1 cellular context compared by ENCODE assay signal in the genomic region with DNA sequence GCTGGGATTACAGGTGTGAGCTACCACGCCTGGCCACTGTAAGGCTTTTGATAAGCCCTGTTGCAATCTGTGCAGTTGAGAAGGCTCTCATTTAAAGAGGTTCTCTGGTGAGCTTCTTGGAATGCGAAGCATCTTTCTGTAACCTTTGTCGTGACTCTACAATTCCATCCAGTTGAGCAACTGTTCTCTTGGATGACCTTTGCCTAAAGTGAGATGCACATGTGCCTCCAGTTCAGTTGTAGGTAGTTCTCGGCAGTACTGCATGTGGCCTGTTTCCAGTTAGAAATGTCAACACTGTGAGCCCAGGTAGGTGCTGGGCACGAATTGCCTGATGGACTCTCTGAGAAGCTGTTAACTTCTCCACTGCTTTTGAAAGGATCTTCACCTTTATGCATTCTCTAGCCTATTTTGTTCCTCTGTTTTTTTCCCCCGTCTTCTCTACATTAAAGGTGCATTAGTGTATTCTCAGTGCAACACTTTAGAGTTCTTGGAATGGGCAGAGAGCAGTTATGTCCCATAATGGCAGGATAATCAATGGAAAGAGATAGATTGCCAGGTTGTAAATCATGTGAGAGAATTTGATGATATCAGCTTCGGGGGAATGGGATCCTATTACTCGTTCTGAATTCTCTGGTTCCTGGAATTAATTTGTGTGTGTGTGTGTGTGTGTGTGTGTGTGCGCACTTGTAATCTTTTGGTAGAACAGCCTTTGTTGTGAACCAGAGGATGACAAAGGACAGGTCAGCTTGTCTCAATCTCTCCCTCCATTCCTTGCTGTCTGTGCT.
TF ChIP-seq lines count a peak whose summit lies in the region.

No MANE protein-coding gene starts in this region.

TF ChIP-seq in GM23338, 12 proteins besides CTCF, POLR2A, EP300 and RAD21:
- TF ChIP-seq, protein P1, sequence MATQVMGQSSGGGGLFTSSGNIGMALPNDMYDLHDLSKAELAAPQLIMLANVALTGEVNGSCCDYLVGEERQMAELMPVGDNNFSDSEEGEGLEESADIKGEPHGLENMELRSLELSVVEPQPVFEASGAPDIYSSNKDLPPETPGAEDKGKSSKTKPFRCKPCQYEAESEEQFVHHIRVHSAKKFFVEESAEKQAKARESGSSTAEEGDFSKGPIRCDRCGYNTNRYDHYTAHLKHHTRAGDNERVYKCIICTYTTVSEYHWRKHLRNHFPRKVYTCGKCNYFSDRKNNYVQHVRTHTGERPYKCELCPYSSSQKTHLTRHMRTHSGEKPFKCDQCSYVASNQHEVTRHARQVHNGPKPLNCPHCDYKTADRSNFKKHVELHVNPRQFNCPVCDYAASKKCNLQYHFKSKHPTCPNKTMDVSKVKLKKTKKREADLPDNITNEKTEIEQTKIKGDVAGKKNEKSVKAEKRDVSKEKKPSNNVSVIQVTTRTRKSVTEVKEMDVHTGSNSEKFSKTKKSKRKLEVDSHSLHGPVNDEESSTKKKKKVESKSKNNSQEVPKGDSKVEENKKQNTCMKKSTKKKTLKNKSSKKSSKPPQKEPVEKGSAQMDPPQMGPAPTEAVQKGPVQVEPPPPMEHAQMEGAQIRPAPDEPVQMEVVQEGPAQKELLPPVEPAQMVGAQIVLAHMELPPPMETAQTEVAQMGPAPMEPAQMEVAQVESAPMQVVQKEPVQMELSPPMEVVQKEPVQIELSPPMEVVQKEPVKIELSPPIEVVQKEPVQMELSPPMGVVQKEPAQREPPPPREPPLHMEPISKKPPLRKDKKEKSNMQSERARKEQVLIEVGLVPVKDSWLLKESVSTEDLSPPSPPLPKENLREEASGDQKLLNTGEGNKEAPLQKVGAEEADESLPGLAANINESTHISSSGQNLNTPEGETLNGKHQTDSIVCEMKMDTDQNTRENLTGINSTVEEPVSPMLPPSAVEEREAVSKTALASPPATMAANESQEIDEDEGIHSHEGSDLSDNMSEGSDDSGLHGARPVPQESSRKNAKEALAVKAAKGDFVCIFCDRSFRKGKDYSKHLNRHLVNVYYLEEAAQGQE (IDR thresholded peaks at IDR 0.05; ENCODE audit: unreplicated experiment) = no peak
- TF ChIP-seq, protein P2, sequence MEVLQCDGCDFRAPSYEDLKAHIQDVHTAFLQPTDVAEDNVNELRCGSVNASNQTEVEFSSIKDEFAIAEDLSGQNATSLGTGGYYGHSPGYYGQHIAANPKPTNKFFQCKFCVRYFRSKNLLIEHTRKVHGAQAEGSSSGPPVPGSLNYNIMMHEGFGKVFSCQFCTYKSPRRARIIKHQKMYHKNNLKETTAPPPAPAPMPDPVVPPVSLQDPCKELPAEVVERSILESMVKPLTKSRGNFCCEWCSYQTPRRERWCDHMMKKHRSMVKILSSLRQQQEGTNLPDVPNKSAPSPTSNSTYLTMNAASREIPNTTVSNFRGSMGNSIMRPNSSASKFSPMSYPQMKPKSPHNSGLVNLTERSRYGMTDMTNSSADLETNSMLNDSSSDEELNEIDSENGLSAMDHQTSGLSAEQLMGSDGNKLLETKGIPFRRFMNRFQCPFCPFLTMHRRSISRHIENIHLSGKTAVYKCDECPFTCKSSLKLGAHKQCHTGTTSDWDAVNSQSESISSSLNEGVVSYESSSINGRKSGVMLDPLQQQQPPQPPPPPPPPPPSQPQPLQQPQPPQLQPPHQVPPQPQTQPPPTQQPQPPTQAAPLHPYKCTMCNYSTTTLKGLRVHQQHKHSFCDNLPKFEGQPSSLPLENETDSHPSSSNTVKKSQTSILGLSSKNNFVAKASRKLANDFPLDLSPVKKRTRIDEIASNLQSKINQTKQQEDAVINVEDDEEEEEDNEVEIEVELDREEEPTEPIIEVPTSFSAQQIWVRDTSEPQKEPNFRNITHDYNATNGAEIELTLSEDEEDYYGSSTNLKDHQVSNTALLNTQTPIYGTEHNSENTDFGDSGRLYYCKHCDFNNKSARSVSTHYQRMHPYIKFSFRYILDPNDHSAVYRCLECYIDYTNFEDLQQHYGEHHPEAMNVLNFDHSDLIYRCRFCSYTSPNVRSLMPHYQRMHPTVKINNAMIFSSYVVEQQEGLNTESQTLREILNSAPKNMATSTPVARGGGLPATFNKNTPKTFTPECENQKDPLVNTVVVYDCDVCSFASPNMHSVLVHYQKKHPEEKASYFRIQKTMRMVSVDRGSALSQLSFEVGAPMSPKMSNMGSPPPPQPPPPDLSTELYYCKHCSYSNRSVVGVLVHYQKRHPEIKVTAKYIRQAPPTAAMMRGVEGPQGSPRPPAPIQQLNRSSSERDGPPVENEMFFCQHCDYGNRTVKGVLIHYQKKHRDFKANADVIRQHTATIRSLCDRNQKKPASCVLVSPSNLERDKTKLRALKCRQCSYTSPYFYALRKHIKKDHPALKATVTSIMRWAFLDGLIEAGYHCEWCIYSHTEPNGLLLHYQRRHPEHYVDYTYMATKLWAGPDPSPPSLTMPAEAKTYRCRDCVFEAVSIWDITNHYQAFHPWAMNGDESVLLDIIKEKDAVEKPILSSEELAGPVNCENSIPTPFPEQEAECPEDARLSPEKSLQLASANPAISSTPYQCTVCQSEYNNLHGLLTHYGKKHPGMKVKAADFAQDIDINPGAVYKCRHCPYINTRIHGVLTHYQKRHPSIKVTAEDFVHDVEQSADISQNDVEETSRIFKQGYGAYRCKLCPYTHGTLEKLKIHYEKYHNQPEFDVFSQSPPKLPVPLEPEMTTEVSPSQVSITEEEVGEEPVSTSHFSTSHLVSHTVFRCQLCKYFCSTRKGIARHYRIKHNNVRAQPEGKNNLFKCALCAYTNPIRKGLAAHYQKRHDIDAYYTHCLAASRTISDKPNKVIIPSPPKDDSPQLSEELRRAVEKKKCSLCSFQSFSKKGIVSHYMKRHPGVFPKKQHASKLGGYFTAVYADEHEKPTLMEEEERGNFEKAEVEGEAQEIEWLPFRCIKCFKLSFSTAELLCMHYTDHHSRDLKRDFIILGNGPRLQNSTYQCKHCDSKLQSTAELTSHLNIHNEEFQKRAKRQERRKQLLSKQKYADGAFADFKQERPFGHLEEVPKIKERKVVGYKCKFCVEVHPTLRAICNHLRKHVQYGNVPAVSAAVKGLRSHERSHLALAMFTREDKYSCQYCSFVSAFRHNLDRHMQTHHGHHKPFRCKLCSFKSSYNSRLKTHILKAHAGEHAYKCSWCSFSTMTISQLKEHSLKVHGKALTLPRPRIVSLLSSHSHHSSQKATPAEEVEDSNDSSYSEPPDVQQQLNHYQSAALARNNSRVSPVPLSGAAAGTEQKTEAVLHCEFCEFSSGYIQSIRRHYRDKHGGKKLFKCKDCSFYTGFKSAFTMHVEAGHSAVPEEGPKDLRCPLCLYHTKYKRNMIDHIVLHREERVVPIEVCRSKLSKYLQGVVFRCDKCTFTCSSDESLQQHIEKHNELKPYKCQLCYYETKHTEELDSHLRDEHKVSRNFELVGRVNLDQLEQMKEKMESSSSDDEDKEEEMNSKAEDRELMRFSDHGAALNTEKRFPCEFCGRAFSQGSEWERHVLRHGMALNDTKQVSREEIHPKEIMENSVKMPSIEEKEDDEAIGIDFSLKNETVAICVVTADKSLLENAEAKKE (CRISPR knock-in tag; IDR thresholded peaks at IDR 0.05) = peak; percentile 83
- TF ChIP-seq CREB1 (CRISPR knock-in tag; IDR thresholded peaks at IDR 0.05; ENCODE audit: low read depth) = no peak
- no peak for TF ChIP-seq NANOG (IDR thresholded peaks at IDR 0.05; ENCODE audit: borderline replicate concordance)
- TF ChIP-seq EZH2 (IDR thresholded peaks at IDR 0.05; ENCODE audit: low read depth, unreplicated experiment) = no peak
- TF ChIP-seq STAT1 (IDR thresholded peaks at IDR 0.05; ENCODE audit: unreplicated experiment) = no peak
- TF ChIP-seq EZH2phosphoT487 (IDR thresholded peaks at IDR 0.05; ENCODE audit: unreplicated experiment) = no peak
- TF ChIP-seq, protein P3, sequence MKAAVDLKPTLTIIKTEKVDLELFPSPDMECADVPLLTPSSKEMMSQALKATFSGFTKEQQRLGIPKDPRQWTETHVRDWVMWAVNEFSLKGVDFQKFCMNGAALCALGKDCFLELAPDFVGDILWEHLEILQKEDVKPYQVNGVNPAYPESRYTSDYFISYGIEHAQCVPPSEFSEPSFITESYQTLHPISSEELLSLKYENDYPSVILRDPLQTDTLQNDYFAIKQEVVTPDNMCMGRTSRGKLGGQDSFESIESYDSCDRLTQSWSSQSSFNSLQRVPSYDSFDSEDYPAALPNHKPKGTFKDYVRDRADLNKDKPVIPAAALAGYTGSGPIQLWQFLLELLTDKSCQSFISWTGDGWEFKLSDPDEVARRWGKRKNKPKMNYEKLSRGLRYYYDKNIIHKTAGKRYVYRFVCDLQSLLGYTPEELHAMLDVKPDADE (IDR thresholded peaks at IDR 0.05) = no peak
